In genomic region chr5:141618030-141618803, GRCh38 we compare ENCODE assay signal across 8 cellular contexts. TPM values are rescaled to one million over a fixed set of nuclear protein-coding genes. Genes with fewer than 3 reads are reported as not detected.
DNase-seq lines count a peak whose midpoint lies in the region; ATAC-seq and TF ChIP-seq lines count a peak whose summit lies in the region.

No MANE protein-coding gene starts in this region.

- peak overlapping the region; percentile 97 for H3K9ac ChIP-seq in OCI-LY3 (ENCODE audit: low read length)

- H3K36me3 ChIP-seq in OCI-LY3 (replicated peaks; ENCODE audit: low read depth, low read length): peaks cover 32% of the 10 kb centered on the region

- H3K27ac ChIP-seq in CD4-positive, alpha-beta T cell (ENCODE audit: low read depth, low read length): peak overlapping the region; percentile 91
- peak overlapping the region; percentile 58 for H3K27ac ChIP-seq in OCI-LY3 (ENCODE audit: low read length)

- no peak for TF ChIP-seq CTCF in CD4-positive, alpha-beta T cell (IDR thresholded peaks at IDR 0.05)
- TF ChIP-seq CTCF in OCI-LY3 (IDR thresholded peaks at IDR 0.05; ENCODE audit: low read depth, low read length) (no peak), osteocyte (IDR thresholded peaks at IDR 0.05) (no peak)

- peaks cover 66% of the 10 kb centered on the region for H3K4me1 Mint-ChIP-seq in CD4-positive, alpha-beta T cell (ENCODE audit: low read depth)
- H3K4me1 Mint-ChIP-seq in activated T-helper 17 cell treated with anti-CD3 and anti-CD28 coated beads, Interleukin-2, amount 50 U/mL, for 72 hours: peaks cover 21% of the 10 kb centered on the region
- peaks cover 35% of the 10 kb centered on the region for H3K4me1 Mint-ChIP-seq in osteocyte (ENCODE audit: unreplicated experiment)

- H3K4me3 ChIP-seq in OCI-LY3 (ENCODE audit: low read length): peak overlapping the region; percentile 99

- POLR2A ChIA-PET in CD4-positive, alpha-beta T cell (lab: Charles Lee): interaction anchor here (0.7 to 8.2 kb wide), 12 partner anchors 11 to 298 kb away, joined by 3 to 191 read pairs (median 8); partner anchors contain the start of genes FCHSD1, HDAC3, RELL2 and TAF7

- peak in 9 of 10 experiments; percentile 21 to 48 (median 30) for DNase-seq in CD4-positive, alpha-beta T cell
- DNase-seq in foreskin melanocyte (peak; percentile 47), osteocyte (ENCODE audit: extremely low spot score, unreplicated experiment) (no peak), NCI-H446 (lab: John Stamatoyannopoulos, UW) (no peak)

- peak overlapping the region; percentile 98 for H3K4me3 Mint-ChIP-seq in CD4-positive, alpha-beta T cell
- peak overlapping the region; percentile 98 for H3K4me3 Mint-ChIP-seq in activated T-helper 17 cell treated with anti-CD3 and anti-CD28 coated beads, Interleukin-2, amount 50 U/mL, for 72 hours
- H3K4me3 Mint-ChIP-seq in osteocyte (ENCODE audit: unreplicated experiment): peak overlapping the region; percentile 95

- peaks cover 62% of the 10 kb centered on the region for H3K36me3 Mint-ChIP-seq in CD4-positive, alpha-beta T cell (ENCODE audit: low read depth)
- H3K36me3 Mint-ChIP-seq in activated T-helper 17 cell treated with anti-CD3 and anti-CD28 coated beads, Interleukin-2, amount 50 U/mL, for 72 hours (ENCODE audit: low read depth): peaks cover 91% of the 10 kb centered on the region
- peaks cover 15% of the 10 kb centered on the region for H3K36me3 Mint-ChIP-seq in osteocyte (ENCODE audit: unreplicated experiment)

- H2AFZ ChIP-seq in OCI-LY3 (ENCODE audit: low read depth, low read length): peak overlapping the region; percentile 79; the same call in 1 of the 2 replicates

- H3K9me3 ChIP-seq in CD4-positive, alpha-beta T cell (ENCODE audit: control insufficient read depth, low read length): no peaks in the 10 kb centered on the region
- no peaks in the 10 kb centered on the region for H3K9me3 ChIP-seq in OCI-LY3 (ENCODE audit: insufficient read depth, low read length)

- H3K4me2 ChIP-seq in OCI-LY3 (ENCODE audit: low read length): peak overlapping the region; percentile 98

- H3K4me1 ChIP-seq in OCI-LY3 (ENCODE audit: low read length): peaks cover 30% of the 10 kb centered on the region

- H3K27me3 ChIP-seq in CD4-positive, alpha-beta T cell (ENCODE audit: control insufficient read depth, insufficient read depth, low read length): no peaks in the 10 kb centered on the region
- H3K27me3 ChIP-seq in OCI-LY3 (ENCODE audit: low read depth, low read length): no peaks in the 10 kb centered on the region

- H3K9me3 Mint-ChIP-seq in CD4-positive, alpha-beta T cell: no peaks in the 10 kb centered on the region
- H3K9me3 Mint-ChIP-seq in activated T-helper 17 cell treated with anti-CD3 and anti-CD28 coated beads, Interleukin-2, amount 50 U/mL, for 72 hours: no peaks in the 10 kb centered on the region
- no peaks in the 10 kb centered on the region for H3K9me3 Mint-ChIP-seq in osteocyte (ENCODE audit: unreplicated experiment)

- peak overlapping the region; percentile 92 for H3K27ac Mint-ChIP-seq in CD4-positive, alpha-beta T cell
- peak overlapping the region; percentile 96 for H3K27ac Mint-ChIP-seq in activated T-helper 17 cell treated with anti-CD3 and anti-CD28 coated beads, Interleukin-2, amount 50 U/mL, for 72 hours
- peak overlapping the region; percentile 92 for H3K27ac Mint-ChIP-seq in osteocyte (ENCODE audit: unreplicated experiment)

- H3K79me2 ChIP-seq in OCI-LY3 (ENCODE audit: low read length): peaks cover 50% of the 10 kb centered on the region

- intact Hi-C loops in CD4-positive, alpha-beta T cell (cut with DNase I, micrococcal nuclease): loop anchor here (2.0 kb wide), 2 partner anchors 13 to 19 kb away; partner anchors contain the start of genes HDAC3 (in 1 of the 2) and RELL2 (in 1 of the 2)

- peak; percentile 33 for ATAC-seq in CD4-positive, alpha-beta T cell (ENCODE audit: poor library complexity)
- ATAC-seq in GM19328 (IDR thresholded peaks at IDR 0.05; ENCODE audit: unreplicated experiment) (peak; percentile 21), HG03354 (IDR thresholded peaks at IDR 0.05; ENCODE audit: poor library complexity, severe bottlenecking, unreplicated experiment) (peak; percentile 54)
- ATAC-seq in activated T-helper 17 cell treated with anti-CD3 and anti-CD28 coated beads, Interleukin-2, amount 50 U/mL, for 72 hours (replicated peaks): peak; percentile 48

- H4K20me1 ChIP-seq in OCI-LY3 (ENCODE audit: insufficient read depth, low read length): no peaks in the 10 kb centered on the region

- CTCF ChIA-PET in CD4-positive, alpha-beta T cell (lab: Charles Lee): interaction anchor here (0.8 to 5.5 kb wide), 23 partner anchors 8 to 298 kb away, joined by 3 to 281 read pairs (median 7); partner anchors contain the start of genes FCHSD1, HDAC3, PCDHGB4 and RELL2

- H3K27me3 Mint-ChIP-seq in CD4-positive, alpha-beta T cell: no peaks in the 10 kb centered on the region
- H3K27me3 Mint-ChIP-seq in activated T-helper 17 cell treated with anti-CD3 and anti-CD28 coated beads, Interleukin-2, amount 50 U/mL, for 72 hours: no peaks in the 10 kb centered on the region
- no peaks in the 10 kb centered on the region for H3K27me3 Mint-ChIP-seq in osteocyte (ENCODE audit: unreplicated experiment)

RNA-seq across cellular contexts. Expression of gene DIAPH1, which starts 0.6 kb away (rescaled TPM):
- 100 to 1,000 TPM; 159 to 161 TPM for total RNA-seq in CD4-positive, alpha-beta T cell
- total RNA-seq in activated T-helper 17 cell treated with anti-CD3 and anti-CD28 coated beads, Interleukin-2, amount 50 U/mL, for 72 hours: 100 to 1,000 TPM; 186 to 268 TPM
- 50.9 and 52.1 TPM in 2 replicates for total RNA-seq in osteocyte

RNA-seq across cellular contexts. Expression of gene HDAC3, which starts 18.4 kb away (rescaled TPM):
- 10 to 100 TPM; 51.1 to 52.7 TPM for total RNA-seq in CD4-positive, alpha-beta T cell
- 100 to 1,000 TPM; 123 to 174 TPM for total RNA-seq in activated T-helper 17 cell treated with anti-CD3 and anti-CD28 coated beads, Interleukin-2, amount 50 U/mL, for 72 hours
- 62.1 and 67.9 TPM in 2 replicates for total RNA-seq in osteocyte

RNA-seq across cellular contexts. Expression of gene RELL2, which starts 18.6 kb away (rescaled TPM):
- 10 to 100 TPM; 10.9 to 11.4 TPM for total RNA-seq in CD4-positive, alpha-beta T cell
- 10 to 100 TPM; 16.5 to 29.9 TPM for total RNA-seq in activated T-helper 17 cell treated with anti-CD3 and anti-CD28 coated beads, Interleukin-2, amount 50 U/mL, for 72 hours
- total RNA-seq in osteocyte: 5.4 and 6.1 TPM in 2 replicates

RNA-seq across cellular contexts. Expression of gene FCHSD1, which starts 33.0 kb away (rescaled TPM):
- total RNA-seq in CD4-positive, alpha-beta T cell: 10 to 100 TPM; 79.8 to 86.8 TPM
- total RNA-seq in activated T-helper 17 cell treated with anti-CD3 and anti-CD28 coated beads, Interleukin-2, amount 50 U/mL, for 72 hours: 100 to 1,000 TPM in 1 of 2 donors, 10 to 100 TPM in 1; 38.7 to 113 TPM
- total RNA-seq in osteocyte: 23.2 and 28.6 TPM in 2 replicates

Comparison
In these comparisons a context has a peak if more than half of its experiments do, and no peak if none do; other contexts are left out.
1. DNase-seq: peak in CD4-positive, alpha-beta T cell (9 of 10) and foreskin melanocyte (single experiment); none in osteocyte (single experiment) and NCI-H446 (0 of 2).
2. Peak in every context shown above with its lines, with median percentiles within 50 percentile points of each other: ATAC-seq, H3K27ac Mint-ChIP-seq and H3K4me3 Mint-ChIP-seq.